ENCODE assay signal across 2 cellular contexts in genomic region chr3:36786921-36787890, GRCh38.
TF ChIP-seq lines count a peak whose summit lies in the region.

No MANE protein-coding gene starts in this region.

TF ChIP-seq in H1, 55 proteins besides CTCF, POLR2A, EP300 and RAD21:
- no peak for TF ChIP-seq SIRT6 (IDR thresholded peaks at IDR 0.05; ENCODE audit: low read length)
- no peak for TF ChIP-seq CHD2 (IDR thresholded peaks at IDR 0.05; ENCODE audit: low read length)
- no peak for TF ChIP-seq ASH2L (IDR thresholded peaks at IDR 0.05; ENCODE audit: low read length)
- no peak for TF ChIP-seq JUN (IDR thresholded peaks at IDR 0.05; ENCODE audit: low read depth, low read length)
- no peak for TF ChIP-seq EGR1 (IDR thresholded peaks at IDR 0.05; ENCODE audit: borderline replicate concordance, low read depth, low read length)

TF ChIP-seq in HEK293T, 16 proteins besides CTCF, POLR2A, EP300 and RAD21:
- TF ChIP-seq L3MBTL2 (conservative IDR thresholded peaks at IDR 0.05), result no peak
- TF ChIP-seq FOXA1 (IDR thresholded peaks at IDR 0.05), result no peak
- TF ChIP-seq TARDBP (IDR thresholded peaks at IDR 0.05), result no peak
- no peak for TF ChIP-seq CTBP1 (IDR thresholded peaks at IDR 0.05; ENCODE audit: borderline replicate concordance)
- no peak for TF ChIP-seq BHLHE40 (IDR thresholded peaks at IDR 0.05; ENCODE audit: borderline replicate concordance)
- no peak for TF ChIP-seq HDGF (IDR thresholded peaks at IDR 0.05; ENCODE audit: borderline replicate concordance)
- no peak for TF ChIP-seq SUZ12 (IDR thresholded peaks at IDR 0.05)
- TF ChIP-seq, protein P1, sequence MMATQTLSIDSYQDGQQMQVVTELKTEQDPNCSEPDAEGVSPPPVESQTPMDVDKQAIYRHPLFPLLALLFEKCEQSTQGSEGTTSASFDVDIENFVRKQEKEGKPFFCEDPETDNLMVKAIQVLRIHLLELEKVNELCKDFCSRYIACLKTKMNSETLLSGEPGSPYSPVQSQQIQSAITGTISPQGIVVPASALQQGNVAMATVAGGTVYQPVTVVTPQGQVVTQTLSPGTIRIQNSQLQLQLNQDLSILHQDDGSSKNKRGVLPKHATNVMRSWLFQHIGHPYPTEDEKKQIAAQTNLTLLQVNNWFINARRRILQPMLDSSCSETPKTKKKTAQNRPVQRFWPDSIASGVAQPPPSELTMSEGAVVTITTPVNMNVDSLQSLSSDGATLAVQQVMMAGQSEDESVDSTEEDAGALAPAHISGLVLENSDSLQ (IDR thresholded peaks at IDR 0.05), result no peak
- no peak for TF ChIP-seq SP1 (IDR thresholded peaks at IDR 0.05)
- TF ChIP-seq LEF1 (IDR thresholded peaks at IDR 0.05; ENCODE audit: borderline replicate concordance), result no peak
- TF ChIP-seq FOXM1 (IDR thresholded peaks at IDR 0.05; ENCODE audit: borderline replicate concordance), result no peak
- no peak for TF ChIP-seq ARNT (IDR thresholded peaks at IDR 0.05)
- TF ChIP-seq NFRKB (IDR thresholded peaks at IDR 0.05), result no peak
- TF ChIP-seq ELF4 (IDR thresholded peaks at IDR 0.05), result no peak
